15 cellular contexts compared by ENCODE assay signal in genomic region chr7:15397921-15398560, GRCh38.
"Had no signal": no experiment of that assay in that cellular context is flagged by ENCODE, and none has a peak within 500 bp of the region (broad histone marks: within the 10 kb centered on the region; RNA-seq: fewer than 3 reads in every experiment).

No MANE protein-coding gene starts in this region.

- H3K4me3 Mint-ChIP-seq: activated B cell treated with CpG ODN at 0.5 μM for 24 hours; activated CD4-positive, alpha-beta T cell treated with anti-CD3 and anti-CD28 coated beads, Interleukin-2, amount 10 ng/mL, durations not matched to agents 24 days and 14 days; activated CD8-positive, alpha-beta T cell treated with anti-CD3 and anti-CD28 coated beads, Interleukin-2, amount 10 ng/mL, durations not matched to agents 7 days and 5 days; activated naive CD8-positive, alpha-beta T cell treated with anti-CD3 and anti-CD28 coated beads for 36 hours; effector memory CD8-positive, alpha-beta T cell; T-helper 17 cell had no signal

- H3K27me3 Mint-ChIP-seq: activated B cell treated with CpG ODN at 0.5 μM for 24 hours; activated CD4-positive, alpha-beta T cell treated with anti-CD3 and anti-CD28 coated beads, Interleukin-2, amount 10 ng/mL, durations not matched to agents 24 days and 14 days; activated naive CD8-positive, alpha-beta T cell treated with anti-CD3 and anti-CD28 coated beads for 36 hours; effector memory CD8-positive, alpha-beta T cell; T-helper 17 cell had no signal

- H3K4me3 ChIP-seq: breast epithelium had no signal

- ATAC-seq: activated CD8-positive, alpha-beta T cell treated with anti-CD3 and anti-CD28 coated beads, Interleukin-2, amount 10 ng/mL, durations not matched to agents 7 days and 5 days; effector memory CD8-positive, alpha-beta T cell; left lobe of liver; T-helper 17 cell had no signal

- H3K4me1 Mint-ChIP-seq: activated B cell treated with CpG ODN at 0.5 μM for 24 hours; activated CD4-positive, alpha-beta T cell treated with anti-CD3 and anti-CD28 coated beads, Interleukin-2, amount 10 ng/mL, durations not matched to agents 24 days and 14 days; activated naive CD8-positive, alpha-beta T cell treated with anti-CD3 and anti-CD28 coated beads for 36 hours; T-helper 17 cell had no signal

- H3K27ac Mint-ChIP-seq: activated B cell treated with CpG ODN at 0.5 μM for 24 hours; activated CD4-positive, alpha-beta T cell treated with anti-CD3 and anti-CD28 coated beads, Interleukin-2, amount 10 ng/mL, durations not matched to agents 24 days and 14 days; activated CD8-positive, alpha-beta T cell treated with anti-CD3 and anti-CD28 coated beads, Interleukin-2, amount 10 ng/mL, durations not matched to agents 7 days and 5 days; activated naive CD8-positive, alpha-beta T cell treated with anti-CD3 and anti-CD28 coated beads for 36 hours; effector memory CD8-positive, alpha-beta T cell; T-helper 17 cell had no signal

- DNase-seq: activated B cell treated with CpG ODN at 0.5 μM for 24 hours; activated CD4-positive, alpha-beta T cell treated with anti-CD3 and anti-CD28 coated beads, Interleukin-2, amount 10 ng/mL, durations not matched to agents 24 days and 14 days; activated CD8-positive, alpha-beta memory T cell treated with anti-CD3 and anti-CD28 coated beads, Interleukin-2, amount 50 U/mL, for 48 hours; activated CD8-positive, alpha-beta T cell treated with anti-CD3 and anti-CD28 coated beads, Interleukin-2, amount 10 ng/mL, durations not matched to agents 7 days and 5 days; activated naive CD8-positive, alpha-beta T cell treated with anti-CD3 and anti-CD28 coated beads for 36 hours; cerebellar nuclear complex; dermis blood vessel endothelial cell; effector memory CD8-positive, alpha-beta T cell; erythroblast; islet precursor cell; midbrain; stimulated activated CD4-positive, alpha-beta T cell treated with anti-CD3 and anti-CD28 coated beads, Interleukin-2, amount 100 ng/mL, for 24 hours; T-helper 17 cell had no signal

- H3K36me3 Mint-ChIP-seq: activated naive CD8-positive, alpha-beta T cell treated with anti-CD3 and anti-CD28 coated beads for 36 hours had no signal
